ENCODE assay signal across 27 cellular contexts in the genomic region with DNA sequence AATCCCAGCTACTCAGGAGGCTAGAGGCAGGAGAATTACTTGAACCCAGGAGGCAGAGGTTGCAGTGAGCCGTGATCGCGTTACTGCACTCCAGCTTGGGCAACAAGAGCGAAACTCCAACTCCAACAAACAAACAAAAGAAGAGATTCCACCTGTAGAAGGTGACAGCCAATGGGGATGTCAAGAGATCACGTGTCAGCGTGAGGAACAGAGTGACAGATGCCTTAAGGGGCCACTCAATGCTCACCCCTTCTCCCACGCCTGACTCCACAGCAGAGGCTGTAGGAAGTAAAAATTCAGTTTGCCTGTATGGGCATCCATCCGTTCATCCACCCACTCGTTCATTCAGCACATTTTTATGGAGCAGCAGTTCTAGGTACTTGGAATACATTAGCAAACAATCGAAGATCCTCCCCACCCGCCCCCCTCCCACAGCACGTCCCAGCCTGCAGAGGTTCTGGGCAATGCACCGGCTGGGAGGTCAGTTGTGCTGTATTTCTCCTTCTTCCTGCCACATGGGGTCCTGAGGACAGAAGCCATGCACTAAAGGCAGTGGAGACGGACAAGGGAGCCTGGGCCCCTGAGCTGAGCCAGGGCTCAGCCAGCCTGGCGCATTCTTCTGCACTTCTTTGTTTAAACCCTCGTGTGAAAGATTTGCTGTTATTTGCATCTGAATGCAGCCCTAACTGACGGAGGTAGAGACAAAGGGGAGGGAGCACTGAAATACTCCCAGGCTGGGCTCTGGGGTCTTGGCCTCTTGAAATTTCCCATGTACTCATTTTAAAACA. TPM values are rescaled to one million over a fixed set of nuclear protein-coding genes. Genes with fewer than 3 reads are reported as not detected.
A peak's percentile ranks its signal among the peaks of the same experiment; 100 is the strongest.
DNase-seq lines count a peak whose midpoint lies in the region; ATAC-seq and TF ChIP-seq lines count a peak whose summit lies in the region.
"Had no signal": no experiment of that assay in that cellular context is flagged by ENCODE, and none has a peak within 500 bp of the region (broad histone marks: within the 10 kb centered on the region; RNA-seq: fewer than 3 reads in every experiment).

No MANE protein-coding gene starts in this region.

- H3K27ac Mint-ChIP-seq in activated naive CD8-positive, alpha-beta T cell treated with anti-CD3 and anti-CD28 coated beads, Interleukin-2, amount 50 U/mL, for 24 hours: peak overlapping the region; percentile 6
- no peak overlapping the region for H3K27ac Mint-ChIP-seq in activated naive CD8-positive, alpha-beta T cell treated with anti-CD3 and anti-CD28 coated beads for 36 hours
- H3K27ac Mint-ChIP-seq in type B pancreatic cell: peak overlapping the region; percentile 31
- no peak overlapping the region for H3K27ac Mint-ChIP-seq in activated T-helper 17 cell treated with anti-CD3 and anti-CD28 coated beads, Interleukin-2, amount 50 U/mL, for 72 hours
- H3K27ac Mint-ChIP-seq: activated T-cell treated with anti-CD3 and anti-CD28 coated beads, Interleukin-2, amount 50 U/mL, for 24 hours; T-cell had no signal

- peak overlapping the region; percentile 72 for H3K9ac ChIP-seq in iPS-18a (ENCODE audit: low read length)

- H3K27ac ChIP-seq in iPS-18a (ENCODE audit: low read length): peak overlapping the region; percentile 98
- H3K27ac ChIP-seq: colonic mucosa, gastroesophageal sphincter, Peyer's patch, SJCRH30, upper lobe of right lung had no signal

- DNase-seq in activated naive CD8-positive, alpha-beta T cell treated with anti-CD3 and anti-CD28 coated beads, Interleukin-2, amount 50 U/mL, for 24 hours: no peak
- no peak for DNase-seq in activated naive CD8-positive, alpha-beta T cell treated with anti-CD3 and anti-CD28 coated beads for 36 hours
- DNase-seq in astrocyte of the hippocampus (ENCODE audit: low read depth, low spot score) (peak; percentile 61), type B pancreatic cell (ENCODE audit: extremely low spot score, unreplicated experiment) (no peak), NCI-H146 (lab: John Stamatoyannopoulos, UW) (no peak)
- DNase-seq: activated CD8-positive, alpha-beta memory T cell treated with anti-CD3 and anti-CD28 coated beads for 24 hours; activated T-cell treated with anti-CD3 and anti-CD28 coated beads, Interleukin-2, amount 50 U/mL, for 24 hours; amniotic stem cell; colonic mucosa; HCEC 1CT; hypothalamus; mammary epithelial cell; MM.1S; NCI-H1436; NCI-H2107; NCI-H510A treated with DMSO at 0.1 percent for 48 hours; NK-92 treated with Interleukin-12 subunit alpha and Interleukin-12 subunit beta, amount 100 ng/mL, for 24 hours; nucleus accumbens; Peyer's patch; SJCRH30; stimulated activated CD8-positive, alpha-beta memory T cell treated with anti-CD3 and anti-CD28 coated beads, Interleukin-4, amount 100 ng/mL, for 48 hours; T-cell; upper lobe of right lung had no signal

- H3K4me1 Mint-ChIP-seq in activated naive CD8-positive, alpha-beta T cell treated with anti-CD3 and anti-CD28 coated beads, Interleukin-2, amount 50 U/mL, for 24 hours: peaks cover 30% of the 10 kb centered on the region
- peaks cover 31% of the 10 kb centered on the region for H3K4me1 Mint-ChIP-seq in activated naive CD8-positive, alpha-beta T cell treated with anti-CD3 and anti-CD28 coated beads for 36 hours
- peaks cover 6% of the 10 kb centered on the region for H3K4me1 Mint-ChIP-seq in type B pancreatic cell (ENCODE audit: unreplicated experiment)
- H3K4me1 Mint-ChIP-seq in activated T-helper 17 cell treated with anti-CD3 and anti-CD28 coated beads, Interleukin-2, amount 50 U/mL, for 72 hours: no peaks in the 10 kb centered on the region

- H3K27me3 ChIP-seq in iPS-18a (ENCODE audit: control insufficient read depth, insufficient read depth, low read length): no peaks in the 10 kb centered on the region
- H3K27me3 ChIP-seq: colonic mucosa, Peyer's patch, SJCRH30, upper lobe of right lung had no signal

- H3K4me3 ChIP-seq in iPS-18a (ENCODE audit: low read length): peak overlapping the region; percentile 29
- H3K4me3 ChIP-seq: colonic mucosa, gastroesophageal sphincter, Peyer's patch, SJCRH30, upper lobe of right lung had no signal

- H3K27me3 Mint-ChIP-seq in activated naive CD8-positive, alpha-beta T cell treated with anti-CD3 and anti-CD28 coated beads, Interleukin-2, amount 50 U/mL, for 24 hours: peaks cover 38% of the 10 kb centered on the region
- peaks cover 52% of the 10 kb centered on the region for H3K27me3 Mint-ChIP-seq in activated naive CD8-positive, alpha-beta T cell treated with anti-CD3 and anti-CD28 coated beads for 36 hours
- no peaks in the 10 kb centered on the region for H3K27me3 Mint-ChIP-seq in type B pancreatic cell
- H3K27me3 Mint-ChIP-seq in activated T-helper 17 cell treated with anti-CD3 and anti-CD28 coated beads, Interleukin-2, amount 50 U/mL, for 72 hours: peaks cover 17% of the 10 kb centered on the region

- no peak for ATAC-seq in activated naive CD8-positive, alpha-beta T cell treated with anti-CD3 and anti-CD28 coated beads, Interleukin-2, amount 50 U/mL, for 24 hours
- no peak for ATAC-seq in activated T-helper 17 cell treated with anti-CD3 and anti-CD28 coated beads, Interleukin-2, amount 50 U/mL, for 72 hours (replicated peaks)
- ATAC-seq in GM18873 (IDR thresholded peaks at IDR 0.05; ENCODE audit: low FRiP score, unreplicated experiment): no peak
- ATAC-seq: gastroesophageal sphincter, T-cell, upper lobe of right lung had no signal

- no peak overlapping the region for H3K4me3 Mint-ChIP-seq in activated naive CD8-positive, alpha-beta T cell treated with anti-CD3 and anti-CD28 coated beads, Interleukin-2, amount 50 U/mL, for 24 hours
- H3K4me3 Mint-ChIP-seq in activated naive CD8-positive, alpha-beta T cell treated with anti-CD3 and anti-CD28 coated beads for 36 hours: no peak overlapping the region
- no peak overlapping the region for H3K4me3 Mint-ChIP-seq in type B pancreatic cell
- H3K4me3 Mint-ChIP-seq in activated T-helper 17 cell treated with anti-CD3 and anti-CD28 coated beads, Interleukin-2, amount 50 U/mL, for 72 hours: no peak overlapping the region
- H3K4me3 Mint-ChIP-seq: activated T-cell treated with anti-CD3 and anti-CD28 coated beads, Interleukin-2, amount 50 U/mL, for 24 hours; T-cell had no signal

- no peaks in the 10 kb centered on the region for H3K9me3 Mint-ChIP-seq in activated naive CD8-positive, alpha-beta T cell treated with anti-CD3 and anti-CD28 coated beads, Interleukin-2, amount 50 U/mL, for 24 hours
- no peaks in the 10 kb centered on the region for H3K9me3 Mint-ChIP-seq in activated naive CD8-positive, alpha-beta T cell treated with anti-CD3 and anti-CD28 coated beads for 36 hours
- H3K9me3 Mint-ChIP-seq in type B pancreatic cell: no peaks in the 10 kb centered on the region
- H3K9me3 Mint-ChIP-seq in activated T-helper 17 cell treated with anti-CD3 and anti-CD28 coated beads, Interleukin-2, amount 50 U/mL, for 72 hours: no peaks in the 10 kb centered on the region
- H3K9me3 Mint-ChIP-seq: activated T-cell treated with anti-CD3 and anti-CD28 coated beads, Interleukin-2, amount 50 U/mL, for 24 hours; T-cell had no signal

- no peaks in the 10 kb centered on the region for H3K9me3 ChIP-seq in iPS-18a (ENCODE audit: control insufficient read depth, low read depth, low read length)
- H3K9me3 ChIP-seq: colonic mucosa, gastroesophageal sphincter, Peyer's patch, SJCRH30, upper lobe of right lung had no signal

- no peaks in the 10 kb centered on the region for H3K36me3 Mint-ChIP-seq in activated naive CD8-positive, alpha-beta T cell treated with anti-CD3 and anti-CD28 coated beads, Interleukin-2, amount 50 U/mL, for 24 hours (ENCODE audit: low read depth)
- H3K36me3 Mint-ChIP-seq in activated naive CD8-positive, alpha-beta T cell treated with anti-CD3 and anti-CD28 coated beads for 36 hours: no peaks in the 10 kb centered on the region
- no peaks in the 10 kb centered on the region for H3K36me3 Mint-ChIP-seq in type B pancreatic cell
- H3K36me3 Mint-ChIP-seq in activated T-helper 17 cell treated with anti-CD3 and anti-CD28 coated beads, Interleukin-2, amount 50 U/mL, for 72 hours (ENCODE audit: low read depth): no peaks in the 10 kb centered on the region
- H3K36me3 Mint-ChIP-seq: T-cell had no signal

- no peaks in the 10 kb centered on the region for H3K36me3 ChIP-seq in iPS-18a (ENCODE audit: control insufficient read depth, low read depth, low read length)
- H3K36me3 ChIP-seq: colonic mucosa, gastroesophageal sphincter, Peyer's patch, SJCRH30, upper lobe of right lung had no signal

- peaks cover 40% of the 10 kb centered on the region for H3K4me1 ChIP-seq in iPS-18a (ENCODE audit: control insufficient read depth, low read depth, low read length)
- H3K4me1 ChIP-seq: colonic mucosa, gastroesophageal sphincter, SJCRH30, upper lobe of right lung had no signal

- no peak for TF ChIP-seq CTCF in type B pancreatic cell (conservative IDR thresholded peaks at IDR 0.05)

RNA-seq across cellular contexts. Expression of a gene that starts 11.3 kb away (rescaled TPM):
- 10 to 100 TPM in 1 of 2 experiments, 1 to 10 TPM in 1; 10.0 to 10.8 TPM for total RNA-seq in activated naive CD8-positive, alpha-beta T cell treated with anti-CD3 and anti-CD28 coated beads for 36 hours
- 28.1 and 52.1 TPM in 2 replicates for total RNA-seq in type B pancreatic cell (ENCODE audit: low replicate concordance)
- total RNA-seq in activated T-helper 17 cell treated with anti-CD3 and anti-CD28 coated beads, Interleukin-2, amount 50 U/mL, for 72 hours: 1 to 10 TPM; 9.0 TPM

Comparison
In these comparisons a context has a peak if more than half of its experiments do, and no peak if none do; other contexts are left out.
1. H3K27ac Mint-ChIP-seq: peak in activated naive CD8-positive, alpha-beta T cell treated with anti-CD3 and anti-CD28 coated beads, Interleukin-2, amount 50 U/mL, for 24 hours (single experiment) and type B pancreatic cell (single experiment); none in activated naive CD8-positive, alpha-beta T cell treated with anti-CD3 and anti-CD28 coated beads for 36 hours (single experiment) and activated T-helper 17 cell treated with anti-CD3 and anti-CD28 coated beads, Interleukin-2, amount 50 U/mL, for 72 hours (single experiment).